8 cellular contexts compared by ENCODE assay signal in the genomic region with DNA sequence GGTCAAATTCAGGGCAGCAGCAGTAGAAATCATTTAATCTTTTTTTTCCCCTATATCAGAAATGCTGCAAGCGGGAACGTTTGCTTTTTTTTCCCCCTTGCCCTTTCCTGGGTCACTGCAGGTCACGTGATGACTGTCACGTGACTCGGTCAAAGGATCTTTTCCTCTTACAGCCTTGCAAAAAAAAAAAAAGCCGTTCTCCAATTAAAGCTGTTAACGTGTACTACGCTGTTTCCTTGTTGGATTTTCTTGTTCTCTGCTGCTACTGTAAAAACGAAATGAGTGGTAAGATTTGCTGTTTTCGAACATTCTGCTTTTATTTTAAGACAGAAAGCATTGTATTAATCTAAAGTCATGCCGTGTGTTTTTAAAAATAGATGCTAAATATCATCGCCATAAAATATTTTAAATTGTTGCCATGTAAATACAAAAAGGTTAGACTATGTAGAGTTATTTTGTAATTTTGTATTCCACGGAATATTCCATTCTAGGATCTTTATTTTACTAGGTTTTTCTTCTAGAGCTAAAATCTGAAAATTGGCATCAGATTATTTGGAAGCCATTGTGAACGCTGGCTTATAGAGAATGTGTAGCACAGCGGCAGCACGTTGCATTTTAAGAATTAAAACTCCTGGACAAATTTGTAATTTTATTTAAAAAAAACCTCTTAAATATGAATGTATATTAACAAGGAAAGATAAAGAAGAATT.
A peak's percentile ranks its signal among the peaks of the same experiment; 100 is the strongest.
DNase-seq lines count a peak whose midpoint lies in the region; ATAC-seq and FAIRE-seq lines count a peak whose summit lies in the region.

No MANE protein-coding gene starts in this region.

- H3K36me3 ChIP-seq in HAP-1 (replicated peaks) (0 out of 2 replicates have a peak, but pooled peaks cover under 1% of the 10 kb centered on the region), iPS-15b (ENCODE audit: control insufficient read depth, insufficient read depth, low read length) (no peaks in the 10 kb centered on the region)

- in situ Hi-C loops in Caki2 (cut with HindIII; ENCODE audit: low pct_unique_long_range_greater_than_20kb, low sequenced_read_pairs) = no loop called here
- in situ Hi-C loops in HAP-1 (cut with MboI; ENCODE audit: low sequenced_read_pairs) = no loop called here

- no peak overlapping the region for H3K9ac ChIP-seq in iPS-15b (ENCODE audit: low read depth, low read length)

- peak; percentile 34 for FAIRE-seq in TTC549 (lab: Jason Lieb, UNC)

- no peak for ATAC-seq in GM18873 (IDR thresholded peaks at IDR 0.05; ENCODE audit: low FRiP score, unreplicated experiment)

- H3K4me1 ChIP-seq in HAP-1 (peaks cover 23% of the 10 kb centered on the region), iPS-15b (ENCODE audit: control insufficient read depth, insufficient read depth, low read length) (peaks cover 7% of the 10 kb centered on the region)

- DNase-seq in Caki2 (ENCODE audit: low read depth) (peak; percentile 83), HAP-1 (ENCODE audit: low spot score in 2 of 2) (peak; percentile 87 to 90), NCI-H2107 (lab: John Stamatoyannopoulos, UW) (peak; percentile 74), brain pericyte (ENCODE audit: low read depth, low spot score) (peak; percentile 48), skeletal muscle cell (ENCODE audit: low read depth) (peak; percentile 80)

- H3K27me3 ChIP-seq in HAP-1 (ENCODE audit: low read depth) (no peaks in the 10 kb centered on the region), iPS-15b (ENCODE audit: control insufficient read depth, insufficient read depth, low read length) (no peaks in the 10 kb centered on the region)

- no peaks in the 10 kb centered on the region for H3K9me3 ChIP-seq in HAP-1
- H3K9me3 ChIP-seq in iPS-15b (ENCODE audit: control insufficient read depth, insufficient read depth, low read length) = no peaks in the 10 kb centered on the region

- H3K4me3 ChIP-seq in HAP-1 = peak overlapping the region; percentile 44
- H3K4me3 ChIP-seq in iPS-15b (ENCODE audit: low read depth, low read length) = peak overlapping the region; percentile 54
- peak overlapping the region; percentile 53 for H3K4me3 ChIP-seq in skeletal muscle cell (ENCODE audit: low read depth, low read length)
